In the genomic region with DNA sequence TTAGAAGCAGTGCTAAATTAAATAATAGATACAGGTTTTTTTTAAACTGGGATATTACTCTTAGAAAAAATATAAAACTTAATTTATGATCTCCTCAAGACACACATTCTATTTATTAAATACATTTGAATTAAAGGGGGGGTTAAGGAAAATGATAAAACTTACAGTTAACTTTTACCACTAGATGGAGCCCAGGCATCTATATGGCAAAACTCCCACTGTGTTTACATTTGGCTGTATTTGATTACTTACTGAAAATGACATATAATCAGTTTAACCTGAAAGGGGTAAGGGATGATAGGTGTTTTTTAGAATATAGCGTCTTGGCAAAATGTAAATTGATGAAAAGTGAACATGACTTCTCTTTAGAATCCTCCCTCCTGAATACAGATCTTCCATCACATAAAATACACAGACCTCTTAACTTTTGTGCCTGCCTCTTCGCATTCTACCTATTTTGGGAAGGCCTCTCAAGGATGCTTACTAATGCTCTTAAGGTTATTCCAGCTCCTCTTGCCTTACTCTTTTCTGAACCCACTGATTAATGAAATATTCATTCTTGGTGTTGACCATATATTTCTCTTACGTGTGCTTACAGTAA, we compare ENCODE assay signal across 8 cellular contexts.
DNase-seq lines count a peak whose midpoint lies in the region; ATAC-seq and TF ChIP-seq lines count a peak whose summit lies in the region.

No MANE protein-coding gene starts in this region.

- peak; percentile 58 to 60 (median 58) for TF ChIP-seq CTCF in right lobe of liver (IDR thresholded peaks at IDR 0.05)
- TF ChIP-seq CTCF in mucosa of descending colon (IDR thresholded peaks at IDR 0.05), result no peak

- ATAC-seq in right lobe of liver (peak; percentile 59 to 79 (median 70)), mucosa of descending colon (no peak), GM21526 (IDR thresholded peaks at IDR 0.05; ENCODE audit: low FRiP score, unreplicated experiment) (no peak), esophagus mucosa (no peak), GM21360 (IDR thresholded peaks at IDR 0.05; ENCODE audit: unreplicated experiment) (no peak)

- no peaks in the 10 kb centered on the region for H3K27me3 ChIP-seq in right lobe of liver

- 52% methylated on average over 3 of the region's 3 CpGs for WGBS in right lobe of liver (ENCODE audit: insufficient coverage, low coverage, low lambda C conversion rate, missing lambda C conversion rate)

- DNase-seq in ELR (ENCODE audit: low read depth) (peak; percentile 71), NAMALWA (ENCODE audit: low spot score) (peak; percentile 57), amniotic stem cell (lab: John Stamatoyannopoulos, UW) (peak; percentile 23), right lobe of liver (no peak), mucosa of descending colon (no peak)

- H3K36me3 ChIP-seq in right lobe of liver (no peaks in the 10 kb centered on the region), mucosa of descending colon (ENCODE audit: low read depth) (no peaks in the 10 kb centered on the region)

- peaks cover 0 to 14% (median 6%) of the 10 kb centered on the region in 4 donors for H3K4me1 ChIP-seq in right lobe of liver
- H3K4me1 ChIP-seq in mucosa of descending colon (ENCODE audit: low read depth), result no peaks in the 10 kb centered on the region

- TF ChIP-seq POLR2A in right lobe of liver (IDR thresholded peaks at IDR 0.05), result no peak

- peak overlapping the region in 1 of 3 donors; percentile 9 for H3K27ac ChIP-seq in right lobe of liver

- no peaks in the 10 kb centered on the region for H3K9me3 ChIP-seq in right lobe of liver
- no peaks in the 10 kb centered on the region for H3K9me3 ChIP-seq in mucosa of descending colon

- H3K4me3 ChIP-seq in right lobe of liver, result no peak overlapping the region
- H3K4me3 ChIP-seq in mucosa of descending colon, result no peak overlapping the region

- intact Hi-C loops in right lobe of liver (cut with DNase I), result no loop called here
- intact Hi-C loops in mucosa of descending colon (cut with DNase I, micrococcal nuclease), result no loop called here

Comparison
In these comparisons a context has a peak if more than half of its experiments do, and no peak if none do; other contexts are left out.
1. DNase-seq: peak in ELR (single experiment), NAMALWA (single experiment) and amniotic stem cell (single experiment); none in right lobe of liver (0 of 3) and mucosa of descending colon (0 of 3).
2. ATAC-seq: peak in right lobe of liver (4 of 4); none in mucosa of descending colon (single experiment), GM21526 (single experiment), esophagus mucosa (single experiment) and GM21360 (single experiment).